Comparison of ENCODE assay signal across 9 cellular contexts in genomic region chr2:181374741-181375675, GRCh38.
A peak's percentile ranks its signal among the peaks of the same experiment; 100 is the strongest.
DNase-seq lines count a peak whose midpoint lies in the region; ATAC-seq, FAIRE-seq and TF ChIP-seq lines count a peak whose summit lies in the region.
"Had no signal": no experiment of that assay in that cellular context is flagged by ENCODE, and none has a peak within 500 bp of the region (broad histone marks: within the 10 kb centered on the region; RNA-seq: fewer than 3 reads in every experiment).

No MANE protein-coding gene starts in this region.

- DNase-seq in GM18507 (ENCODE audit: extremely low spot score, insufficient read length, low read depth) (no peak), foreskin fibroblast (peak; percentile 47 to 83), SW480 (ENCODE audit: low spot score) (no peak), gastrocnemius medialis (no peak), C1 segment of cervical spinal cord (lab: John Stamatoyannopoulos, UW) (no peak), OCI-M2 (lab: John Stamatoyannopoulos, UW; ENCODE audit: unreplicated experiment) (no peak)
- DNase-seq: Peyer's patch had no signal

- in situ Hi-C loops in gastrocnemius medialis (cut with MboI; ENCODE audit: low sequenced_read_pairs in 4 of 4) = no loop called here

- no peaks in the 10 kb centered on the region for H3K9me3 ChIP-seq in gastrocnemius medialis
- H3K9me3 ChIP-seq: Peyer's patch had no signal

- no peak for TF ChIP-seq POLR2A in gastrocnemius medialis (IDR thresholded peaks at IDR 0.05)

- intact Hi-C loops in gastrocnemius medialis (cut with DNase I; ENCODE audit: low total_unique reads) = no loop called here

- ATAC-seq in GM21723 (IDR thresholded peaks at IDR 0.05; ENCODE audit: unreplicated experiment) = peak; percentile 79
- ATAC-seq in HG03469 (IDR thresholded peaks at IDR 0.05; ENCODE audit: unreplicated experiment) = peak; percentile 70
- ATAC-seq in gastrocnemius medialis = no peak

- no peaks in the 10 kb centered on the region for H3K36me3 ChIP-seq in gastrocnemius medialis
- H3K36me3 ChIP-seq: Peyer's patch had no signal

- peak overlapping the region; percentile 13 to 38 for H3K4me3 ChIP-seq in foreskin fibroblast (ENCODE audit: low read depth in 1 of 2, low read length in 2 of 2)
- no peak overlapping the region for H3K4me3 ChIP-seq in gastrocnemius medialis
- H3K4me3 ChIP-seq: Peyer's patch had no signal

- no peaks in the 10 kb centered on the region for H3K4me1 ChIP-seq in gastrocnemius medialis
- H3K4me1 ChIP-seq: Peyer's patch had no signal

- no peaks in the 10 kb centered on the region for H3K27me3 ChIP-seq in gastrocnemius medialis
- H3K27me3 ChIP-seq: Peyer's patch had no signal

- no peak overlapping the region for H3K27ac ChIP-seq in gastrocnemius medialis
- H3K27ac ChIP-seq: Peyer's patch had no signal

- TF ChIP-seq CTCF in foreskin fibroblast (IDR thresholded peaks at IDR 0.05; ENCODE audit: low read depth, low read length) (no peak), gastrocnemius medialis (IDR thresholded peaks at IDR 0.05 in 4 of 5, conservative IDR thresholded peaks at IDR 0.05 in 1 of 5) (no peak)

- FAIRE-seq in GM18507 (lab: Jason Lieb, UNC) = peak; percentile 87

Comparison
In these comparisons a context has a peak if more than half of its experiments do, and no peak if none do; other contexts are left out.
1. DNase-seq: peak in foreskin fibroblast (2 of 2); none in GM18507 (single experiment), SW480 (single experiment), gastrocnemius medialis (0 of 2), C1 segment of cervical spinal cord (0 of 14) and OCI-M2 (single experiment).
2. ATAC-seq: peak in GM21723 (single experiment) and HG03469 (single experiment); none in gastrocnemius medialis (0 of 2).
3. H3K4me3 ChIP-seq: peak in foreskin fibroblast (2 of 2); none in gastrocnemius medialis (0 of 4).